6 cellular contexts compared by ENCODE assay signal in the genomic region with DNA sequence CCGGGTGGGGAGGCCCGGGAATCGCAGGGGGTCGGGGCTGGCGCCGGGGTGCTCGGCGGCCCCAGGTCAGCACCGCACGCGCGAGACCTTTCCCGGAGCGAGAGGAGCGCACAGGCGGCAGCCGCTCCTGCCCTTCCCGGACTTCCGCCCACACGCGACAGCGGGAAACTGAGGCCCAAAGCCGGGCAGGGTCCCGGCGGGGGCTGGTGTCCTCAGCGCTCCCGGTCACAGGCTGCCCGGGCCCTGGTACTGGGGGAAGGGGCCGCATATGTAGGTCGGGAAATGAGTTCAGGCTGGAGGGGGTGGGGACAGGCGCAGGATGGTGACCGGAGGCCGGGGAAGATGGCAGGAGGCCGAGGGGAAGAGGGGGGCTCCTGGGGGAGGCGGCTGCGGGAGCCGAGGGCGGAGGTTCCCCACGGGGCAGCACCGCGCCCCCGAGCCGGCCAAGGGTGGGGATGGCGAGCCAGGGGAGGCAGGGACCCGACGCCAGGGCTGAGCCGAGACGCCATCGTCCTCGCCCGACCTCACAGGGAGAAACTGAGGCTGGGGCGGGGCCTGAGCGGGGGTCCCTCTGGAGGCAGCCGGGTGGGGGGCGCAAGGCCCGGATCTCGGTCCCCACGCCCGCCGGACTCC. TPM values are rescaled to one million over a fixed set of nuclear protein-coding genes. Genes with fewer than 3 reads are reported as not detected.
A peak's percentile ranks its signal among the peaks of the same experiment; 100 is the strongest.
DNase-seq lines count a peak whose midpoint lies in the region; ATAC-seq and TF ChIP-seq lines count a peak whose summit lies in the region.

No MANE protein-coding gene starts in this region.

- H3K79me2 ChIP-seq in DOHH2 (ENCODE audit: control insufficient read depth, low read length), result peaks cover 12% of the 10 kb centered on the region

- POLR2A ChIA-PET in activated naive CD8-positive, alpha-beta T cell treated with anti-CD3 and anti-CD28 coated beads, Interleukin-2, amount 10 ng/mL, durations not matched to agents 7 days and 5 days (lab: Charles Lee), result interaction anchor here (1.0 to 1.6 kb wide), 2 partner anchors 23 to 32 kb away, joined by 3 read pairs; no protein-coding TSS in a partner anchor

- peak overlapping the region; percentile 54 for H3K4me3 ChIP-seq in DOHH2 (ENCODE audit: low read length)

- no peak for DNase-seq in activated naive CD8-positive, alpha-beta T cell treated with anti-CD3 and anti-CD28 coated beads, Interleukin-2, amount 10 ng/mL, durations not matched to agents 7 days and 5 days
- peak; percentile 22 for DNase-seq in midbrain (lab: John Stamatoyannopoulos, UW)
- DNase-seq in GOT3 (lab: John Stamatoyannopoulos, UW), result no peak
- DNase-seq in effector CD4-positive, alpha-beta T cell, result no peak

- no peaks in the 10 kb centered on the region for H3K9me2 ChIP-seq in DOHH2 (replicated peaks; ENCODE audit: control insufficient read depth, low read length)

- H3K27ac ChIP-seq in DOHH2 (ENCODE audit: low read depth, low read length), result no peak overlapping the region

- H3K36me3 ChIP-seq in DOHH2 (ENCODE audit: control insufficient read depth, low read length), result peaks cover 4% of the 10 kb centered on the region

- no peaks in the 10 kb centered on the region for H3K36me3 Mint-ChIP-seq in activated naive CD8-positive, alpha-beta T cell treated with anti-CD3 and anti-CD28 coated beads, Interleukin-2, amount 10 ng/mL, durations not matched to agents 7 days and 5 days

- H3K4me1 ChIP-seq in DOHH2 (ENCODE audit: control insufficient read depth, low read length), result peaks cover 27% of the 10 kb centered on the region

- no peak overlapping the region for H3K27ac Mint-ChIP-seq in activated naive CD8-positive, alpha-beta T cell treated with anti-CD3 and anti-CD28 coated beads, Interleukin-2, amount 10 ng/mL, durations not matched to agents 7 days and 5 days

- H3K27me3 ChIP-seq in DOHH2 (ENCODE audit: control insufficient read depth, low read length), result peaks cover 35% of the 10 kb centered on the region

- peaks cover 19% of the 10 kb centered on the region for H3F3A ChIP-seq in DOHH2 (ENCODE audit: control insufficient read depth, insufficient read depth)

- no peaks in the 10 kb centered on the region for H3K9me3 Mint-ChIP-seq in activated naive CD8-positive, alpha-beta T cell treated with anti-CD3 and anti-CD28 coated beads, Interleukin-2, amount 10 ng/mL, durations not matched to agents 7 days and 5 days

- ATAC-seq in activated naive CD8-positive, alpha-beta T cell treated with anti-CD3 and anti-CD28 coated beads, Interleukin-2, amount 10 ng/mL, durations not matched to agents 7 days and 5 days (ENCODE audit: low read depth), result no peak
- no peak for ATAC-seq in GM21825 (IDR thresholded peaks at IDR 0.05; ENCODE audit: unreplicated experiment)

- H3K27me3 Mint-ChIP-seq in activated naive CD8-positive, alpha-beta T cell treated with anti-CD3 and anti-CD28 coated beads, Interleukin-2, amount 10 ng/mL, durations not matched to agents 7 days and 5 days, result peaks cover 18% of the 10 kb centered on the region

- no peaks in the 10 kb centered on the region; the same call in 1 of the 2 replicates for H4K20me1 ChIP-seq in DOHH2 (ENCODE audit: control insufficient read depth, insufficient read depth, low read depth, low read length)

- H3K4me3 Mint-ChIP-seq in activated naive CD8-positive, alpha-beta T cell treated with anti-CD3 and anti-CD28 coated beads, Interleukin-2, amount 10 ng/mL, durations not matched to agents 7 days and 5 days, result peak overlapping the region; percentile 57

- no peak for TF ChIP-seq CTCF in DOHH2 (IDR thresholded peaks at IDR 0.05; ENCODE audit: low read depth, low read length, poor library complexity, severe bottlenecking)

- peaks cover 15% of the 10 kb centered on the region for H3K4me1 Mint-ChIP-seq in activated naive CD8-positive, alpha-beta T cell treated with anti-CD3 and anti-CD28 coated beads, Interleukin-2, amount 10 ng/mL, durations not matched to agents 7 days and 5 days

- peak overlapping the region; percentile 45 for H3K4me2 ChIP-seq in DOHH2 (ENCODE audit: low read length)

- no peaks in the 10 kb centered on the region for H3K9me3 ChIP-seq in DOHH2 (ENCODE audit: control insufficient read depth, insufficient read depth, low read length)

RNA-seq across cellular contexts. Expression of gene CBARP, which starts 0.7 kb away (rescaled TPM):
- under 1 TPM; 0.14 to 0.17 TPM for total RNA-seq in activated naive CD8-positive, alpha-beta T cell treated with anti-CD3 and anti-CD28 coated beads, Interleukin-2, amount 10 ng/mL, durations not matched to agents 7 days and 5 days

RNA-seq across cellular contexts. Expression of gene ATP5F1D, which starts 4.4 kb away (rescaled TPM):
- 100 to 1,000 TPM; 157 to 161 TPM for total RNA-seq in activated naive CD8-positive, alpha-beta T cell treated with anti-CD3 and anti-CD28 coated beads, Interleukin-2, amount 10 ng/mL, durations not matched to agents 7 days and 5 days

RNA-seq across cellular contexts. Expression of gene MIDN, which starts 11.2 kb away (rescaled TPM):
- 10 to 100 TPM; 75.2 to 80.7 TPM for total RNA-seq in activated naive CD8-positive, alpha-beta T cell treated with anti-CD3 and anti-CD28 coated beads, Interleukin-2, amount 10 ng/mL, durations not matched to agents 7 days and 5 days

RNA-seq across cellular contexts. Expression of gene STK11, which starts 31.6 kb away (rescaled TPM):
- total RNA-seq in activated naive CD8-positive, alpha-beta T cell treated with anti-CD3 and anti-CD28 coated beads, Interleukin-2, amount 10 ng/mL, durations not matched to agents 7 days and 5 days, result 10 to 100 TPM; 87.1 to 87.2 TPM

RNA-seq across cellular contexts. Expression of gene CIRBP, which starts 32.0 kb away (rescaled TPM):
- 100 to 1,000 TPM; 327 to 342 TPM for total RNA-seq in activated naive CD8-positive, alpha-beta T cell treated with anti-CD3 and anti-CD28 coated beads, Interleukin-2, amount 10 ng/mL, durations not matched to agents 7 days and 5 days
